In the genomic region with DNA sequence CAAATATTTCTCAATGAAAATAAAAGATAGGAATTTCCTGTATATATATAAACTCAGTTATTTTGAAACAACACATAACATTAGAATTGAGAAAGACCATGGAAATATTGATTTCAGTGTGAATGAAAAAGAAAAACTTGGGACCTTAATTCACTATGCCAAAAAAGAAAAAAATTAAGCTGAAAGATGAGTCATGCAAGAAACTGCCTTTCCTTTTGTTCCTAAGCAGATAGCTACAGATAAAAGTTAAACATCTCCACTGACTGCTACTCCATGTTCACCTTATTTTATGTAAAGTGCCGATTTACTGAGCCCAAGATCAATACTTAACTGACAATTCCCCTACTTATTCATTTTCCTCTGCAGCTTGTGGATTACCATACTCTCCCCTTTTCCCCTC, we compare ENCODE assay signal across 1 cellular context.
TF ChIP-seq lines count a peak whose summit lies in the region.

No MANE protein-coding gene starts in this region.

TF ChIP-seq in K562, 482 proteins besides CTCF, POLR2A, EP300 and RAD21 (continued from another document):
- TF ChIP-seq BCLAF1 (IDR thresholded peaks at IDR 0.05; ENCODE audit: borderline replicate concordance in 1 of 2, control insufficient read depth in 1 of 2, low read depth in 2 of 2, low read length in 1 of 2) (no peak), MAFG (tag; conservative IDR thresholded peaks at IDR 0.05) (0 out of 2 replicates have a peak, but pooled peaks have one; percentile 5), ARID1B (IDR thresholded peaks at IDR 0.05) (0 out of 2 replicates have a peak, but pooled peaks have one; percentile 17), FOSL1 (tag; conservative IDR thresholded peaks at IDR 0.05) (peak; percentile 68), TRIM25 (IDR thresholded peaks at IDR 0.05; ENCODE audit: borderline replicate concordance) (no peak), ZNF253 (CRISPR knock-in tag; conservative IDR thresholded peaks at IDR 0.05) (no peak)
TF ChIP-seq in K562: peak in this region for 4.
